27 cellular contexts compared by ENCODE assay signal in the genomic region with DNA sequence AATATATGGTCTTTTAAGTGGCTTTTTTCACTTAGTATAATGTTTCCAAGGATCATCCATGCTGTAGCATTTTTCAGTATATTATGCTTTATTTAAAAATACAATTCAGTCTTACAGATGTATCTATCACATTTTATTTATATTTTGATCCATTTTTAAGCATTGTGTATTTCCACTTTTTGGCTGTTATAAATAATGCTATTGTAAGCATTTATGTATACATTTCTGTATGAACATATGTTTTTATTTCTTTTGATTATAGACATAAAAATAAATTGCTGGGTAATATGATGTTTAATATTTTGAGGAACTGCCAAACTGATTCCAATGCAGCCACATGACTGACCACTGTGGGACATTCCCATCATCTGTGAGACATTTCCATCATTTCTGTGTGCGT.
"Had no signal": no experiment of that assay in that cellular context is flagged by ENCODE, and none has a peak within 500 bp of the region (broad histone marks: within the 10 kb centered on the region; RNA-seq: fewer than 3 reads in every experiment).

No MANE protein-coding gene starts in this region.

- DNase-seq: colonic mucosa; cortex of kidney; dermis blood vessel endothelial cell; dorsolateral prefrontal cortex; effector CD4-positive, alpha-beta T cell; effector CD8-positive, alpha-beta T cell; effector memory CD4-positive, alpha-beta T cell; effector memory CD8-positive, alpha-beta T cell; endodermal cell; erythroblast; esophagus squamous epithelium; foreskin fibroblast; foreskin keratinocyte; foreskin melanocyte; gastrocnemius medialis; glutamatergic neuron; head of caudate nucleus; heart left ventricle; heart right ventricle had no signal

- H3K4me3 ChIP-seq: colonic mucosa, coronary artery, dorsolateral prefrontal cortex, esophagus muscularis mucosa, esophagus squamous epithelium, gastrocnemius medialis, gastroesophageal sphincter, heart left ventricle, heart right ventricle, hepatocyte had no signal

- ATAC-seq: effector memory CD8-positive, alpha-beta T cell; esophagus mucosa; foreskin keratinocyte; gastrocnemius medialis; gastroesophageal sphincter; heart left ventricle; heart right ventricle had no signal

- H3K36me3 ChIP-seq: colonic mucosa, esophagus muscularis mucosa, esophagus squamous epithelium, gastrocnemius medialis, gastroesophageal sphincter, heart left ventricle, heart right ventricle had no signal

- H3K27me3 ChIP-seq: colonic mucosa, dorsolateral prefrontal cortex, esophagus muscularis mucosa, esophagus squamous epithelium, foreskin keratinocyte, gastrocnemius medialis, gastroesophageal sphincter, heart left ventricle, heart right ventricle, hepatocyte had no signal

- FAIRE-seq: endometrium, endothelial cell of umbilical vein had no signal

- H3K9me3 ChIP-seq: colonic mucosa, esophagus muscularis mucosa, esophagus squamous epithelium, gastrocnemius medialis had no signal

- H3K79me2 ChIP-seq: hepatocyte had no signal

- H2AFZ ChIP-seq: hepatocyte had no signal

- H3K4me2 ChIP-seq: hepatocyte had no signal

- H3K4me1 ChIP-seq: colonic mucosa, esophagus muscularis mucosa, esophagus squamous epithelium, foreskin keratinocyte, gastrocnemius medialis, gastroesophageal sphincter, heart left ventricle had no signal

- H3K27ac ChIP-seq: colonic mucosa, coronary artery, dorsolateral prefrontal cortex, epithelial cell of prostate, esophagus muscularis mucosa, esophagus squamous epithelium, foreskin keratinocyte, gastrocnemius medialis, gastroesophageal sphincter, heart left ventricle, heart right ventricle, hepatocyte had no signal
